Comparison of ENCODE assay signal across 31 cellular contexts in the genomic region with DNA sequence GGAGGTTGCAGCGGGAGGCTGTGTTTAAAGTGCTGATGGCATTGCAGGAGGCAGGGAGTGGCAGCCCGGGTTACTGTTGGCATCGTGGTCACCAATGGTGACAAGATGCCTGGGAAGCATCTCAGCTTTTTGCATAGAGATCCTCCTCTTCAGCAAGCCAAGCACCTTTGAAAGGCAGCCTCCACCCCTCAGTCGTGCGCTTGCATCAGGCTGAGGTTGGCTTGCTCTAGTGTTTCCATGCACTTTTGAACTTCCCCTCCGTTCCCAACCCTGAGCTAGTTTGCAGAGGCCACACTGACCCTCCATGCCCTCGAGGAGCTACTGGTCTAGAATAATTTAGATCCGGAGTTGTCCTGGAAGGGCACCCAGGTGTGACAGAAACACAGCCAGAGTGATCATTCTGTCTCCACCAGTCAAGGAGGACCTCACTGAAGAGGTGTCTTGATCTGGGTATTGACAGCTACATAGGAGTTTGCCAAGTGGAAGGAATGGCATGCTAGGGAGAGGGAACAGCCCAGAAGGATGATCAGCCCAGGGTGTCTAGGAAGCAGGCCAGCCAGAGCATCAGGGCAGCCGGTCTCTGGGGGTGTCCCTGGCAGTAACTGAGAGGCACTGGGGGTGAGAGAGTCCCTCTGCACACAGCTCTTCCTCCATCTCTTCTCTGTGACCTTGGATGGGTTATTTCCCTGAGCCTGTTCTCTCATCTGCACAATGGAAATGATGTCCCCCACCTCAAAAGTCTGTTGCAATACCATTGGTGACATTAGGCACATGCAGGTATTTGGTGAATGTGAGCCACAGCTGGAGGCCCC. TPM values are rescaled to one million over a fixed set of nuclear protein-coding genes. Genes with fewer than 3 reads are reported as not detected.
DNase-seq lines count a peak whose midpoint lies in the region; ATAC-seq and TF ChIP-seq lines count a peak whose summit lies in the region.
"Had no signal": no experiment of that assay in that cellular context is flagged by ENCODE, and none has a peak within 500 bp of the region (broad histone marks: within the 10 kb centered on the region; RNA-seq: fewer than 3 reads in every experiment).

No MANE protein-coding gene starts in this region.

- POLR2A ChIA-PET in HCT116 (lab: Charles Lee): interaction anchor here (0.6 to 1.3 kb wide), 2 partner anchors 26 to 271 kb away, joined by 3 to 5 read pairs; no protein-coding TSS in a partner anchor
- POLR2A ChIA-PET in activated CD8-positive, alpha-beta T cell treated with anti-CD3 and anti-CD28 coated beads, Interleukin-2, amount 10 ng/mL, durations not matched to agents 7 days and 5 days (lab: Charles Lee): no interaction called here

- no peaks in the 10 kb centered on the region for H3K9me2 ChIP-seq in HCT116 (ENCODE audit: insufficient read depth)

- no peak overlapping the region for H3K4me3 ChIP-seq in HCT116 (replicated peaks in 1 of 2; ENCODE audit: low read depth in 1 of 2, low read length in 2 of 2)
- no peak overlapping the region for H3K4me3 ChIP-seq in RWPE2 (ENCODE audit: severe bottlenecking)
- H3K4me3 ChIP-seq: breast epithelium, gastroesophageal sphincter, GM23248, lung, MG63, ovary, skin epidermis, suprapubic skin, upper lobe of left lung had no signal

- CTCF ChIA-PET in HCT116 (lab: Charles Lee): no interaction called here
- CTCF ChIA-PET in activated CD8-positive, alpha-beta T cell treated with anti-CD3 and anti-CD28 coated beads, Interleukin-2, amount 10 ng/mL, durations not matched to agents 7 days and 5 days (lab: Charles Lee): no interaction called here

- H3K27me3 ChIP-seq in HCT116 (ENCODE audit: insufficient read depth, low read length): peaks cover 28% of the 10 kb centered on the region; the same call in 1 of the 2 replicates
- no peaks in the 10 kb centered on the region for H3K27me3 ChIP-seq in RWPE2 (ENCODE audit: insufficient read depth, poor library complexity, severe bottlenecking)
- H3K27me3 ChIP-seq: breast epithelium, MG63, ovary, suprapubic skin, upper lobe of left lung had no signal

- H3K9me3 Mint-ChIP-seq in activated CD8-positive, alpha-beta T cell treated with anti-CD3 and anti-CD28 coated beads, Interleukin-2, amount 10 ng/mL, durations not matched to agents 7 days and 5 days (ENCODE audit: insufficient read depth): no peaks in the 10 kb centered on the region
- H3K9me3 Mint-ChIP-seq: activated naive CD8-positive, alpha-beta T cell treated with anti-CD3 and anti-CD28 coated beads for 36 hours; CD8-positive, alpha-beta memory T cell had no signal

- TF ChIP-seq CTCF in HCT116 (IDR thresholded peaks at IDR 0.05 in 2 of 3, conservative IDR thresholded peaks at IDR 0.05 in 1 of 3; ENCODE audit: borderline replicate concordance in 1 of 3, insufficient read depth in 1 of 3, low read depth in 2 of 3, low read length in 2 of 3) (no peak), RWPE2 (IDR thresholded peaks at IDR 0.05; ENCODE audit: poor library complexity, severe bottlenecking) (no peak), GM10266 (IDR thresholded peaks at IDR 0.05; ENCODE audit: control insufficient read depth, insufficient read depth, low read depth, missing control alignments) (no peak)

- no peaks in the 10 kb centered on the region for H4K20me1 ChIP-seq in HCT116 (ENCODE audit: insufficient read depth)

- peaks cover 17 to 23% of the 10 kb centered on the region in 2 experiments for H3K4me1 ChIP-seq in HCT116 (ENCODE audit: control insufficient read depth in 1 of 2, insufficient read depth in 2 of 2, low read length in 2 of 2)
- peaks cover 3% of the 10 kb centered on the region for H3K4me1 ChIP-seq in RWPE2 (ENCODE audit: insufficient read depth, poor library complexity, severe bottlenecking)
- H3K4me1 ChIP-seq: breast epithelium, gastroesophageal sphincter, suprapubic skin had no signal

- H3K36me3 Mint-ChIP-seq in activated CD8-positive, alpha-beta T cell treated with anti-CD3 and anti-CD28 coated beads, Interleukin-2, amount 10 ng/mL, durations not matched to agents 7 days and 5 days (ENCODE audit: low read depth): no peaks in the 10 kb centered on the region
- H3K36me3 Mint-ChIP-seq: activated naive CD8-positive, alpha-beta T cell treated with anti-CD3 and anti-CD28 coated beads for 36 hours; CD8-positive, alpha-beta memory T cell had no signal

- H3K4me1 Mint-ChIP-seq in activated CD8-positive, alpha-beta T cell treated with anti-CD3 and anti-CD28 coated beads, Interleukin-2, amount 10 ng/mL, durations not matched to agents 7 days and 5 days (ENCODE audit: low read depth): no peaks in the 10 kb centered on the region
- H3K4me1 Mint-ChIP-seq: activated naive CD8-positive, alpha-beta T cell treated with anti-CD3 and anti-CD28 coated beads for 36 hours; CD8-positive, alpha-beta memory T cell; nephron had no signal

- peaks cover 27% of the 10 kb centered on the region for H3K27me3 Mint-ChIP-seq in activated CD8-positive, alpha-beta T cell treated with anti-CD3 and anti-CD28 coated beads, Interleukin-2, amount 10 ng/mL, durations not matched to agents 7 days and 5 days (ENCODE audit: low read depth)

- H3K36me3 ChIP-seq in HCT116 (ENCODE audit: control insufficient read depth in 1 of 2, insufficient read depth in 2 of 2, low read length in 2 of 2) (no peaks in the 10 kb centered on the region), RWPE2 (ENCODE audit: low read depth) (no peaks in the 10 kb centered on the region)
- H3K36me3 ChIP-seq: breast epithelium, gastroesophageal sphincter, MG63, ovary, suprapubic skin, upper lobe of left lung had no signal

- peak; percentile 56 for DNase-seq in ELF-1 (ENCODE audit: low read depth, low spot score)
- DNase-seq in HCT116 (ENCODE audit: low read depth, low spot score): no peak
- DNase-seq in RWPE2 (ENCODE audit: low spot score): peak; percentile 32
- DNase-seq in islet precursor cell: peak; percentile 53
- DNase-seq in NCI-H748 treated with DMSO at 0.1 percent for 48 hours (lab: John Stamatoyannopoulos, UW): no peak
- DNase-seq in GM10266 (ENCODE audit: extremely low spot score): no peak
- no peak for DNase-seq in activated CD8-positive, alpha-beta T cell treated with anti-CD3 and anti-CD28 coated beads, Interleukin-2, amount 10 ng/mL, durations not matched to agents 7 days and 5 days
- DNase-seq: activated CD4-positive, alpha-beta T cell treated with anti-CD3 and anti-CD28 coated beads for 4 hours; activated naive CD8-positive, alpha-beta T cell treated with anti-CD3 and anti-CD28 coated beads for 36 hours; CD8-positive, alpha-beta memory T cell; NCI-H1436 treated with DMSO at 0.1 percent for 48 hours; NCI-H446; NCI-H82; ovary; stimulated activated naive CD4-positive, alpha-beta T cell had no signal

- H2AFZ ChIP-seq in HCT116 (ENCODE audit: low read depth, low read length, poor library complexity, severe bottlenecking): no peak overlapping the region
- H2AFZ ChIP-seq: GM23248 had no signal

- TF ChIP-seq POLR2A in HCT116 (IDR thresholded peaks at IDR 0.05; ENCODE audit: borderline replicate concordance, extremely low read depth, insufficient read depth, insufficient read length): no peak

- TF ChIP-seq RAD21 in HCT116 (IDR thresholded peaks at IDR 0.05; ENCODE audit: low read depth): no peak

- peak overlapping the region; percentile 86 for H3K4me2 ChIP-seq in HCT116 (ENCODE audit: low read length)
- H3K4me2 ChIP-seq: KMS-11 had no signal

- H3K27ac Mint-ChIP-seq in activated CD8-positive, alpha-beta T cell treated with anti-CD3 and anti-CD28 coated beads, Interleukin-2, amount 10 ng/mL, durations not matched to agents 7 days and 5 days: no peak overlapping the region
- H3K27ac Mint-ChIP-seq: activated naive CD8-positive, alpha-beta T cell treated with anti-CD3 and anti-CD28 coated beads for 36 hours; nephron had no signal

- H3K9me3 ChIP-seq in HCT116 (ENCODE audit: control insufficient read depth in 1 of 2, insufficient read depth in 1 of 2, low read depth in 1 of 2, low read length in 2 of 2): no peaks in the 10 kb centered on the region
- no peaks in the 10 kb centered on the region for H3K9me3 ChIP-seq in RWPE2 (ENCODE audit: severe bottlenecking)
- H3K9me3 ChIP-seq: breast epithelium, gastroesophageal sphincter, MG63, ovary, suprapubic skin, upper lobe of left lung had no signal

- intact Hi-C loops in HCT116 (cut with micrococcal nuclease): no loop called here

- H3K9ac ChIP-seq in HCT116 (ENCODE audit: low read length): no peak overlapping the region
- H3K9ac ChIP-seq: GM23248, KMS-11 had no signal

- H3K79me2 ChIP-seq in HCT116 (ENCODE audit: insufficient read depth, low read length): no peaks in the 10 kb centered on the region

- H3K4me3 Mint-ChIP-seq in activated CD8-positive, alpha-beta T cell treated with anti-CD3 and anti-CD28 coated beads, Interleukin-2, amount 10 ng/mL, durations not matched to agents 7 days and 5 days: no peak overlapping the region
- H3K4me3 Mint-ChIP-seq: activated naive CD8-positive, alpha-beta T cell treated with anti-CD3 and anti-CD28 coated beads for 36 hours; CD8-positive, alpha-beta memory T cell; nephron had no signal

- no peak for ATAC-seq in HCT116
- no peak for ATAC-seq in RWPE2 (ENCODE audit: low read depth)
- no peak for ATAC-seq in HG02973 (IDR thresholded peaks at IDR 0.05; ENCODE audit: unreplicated experiment)
- no peak for ATAC-seq in activated CD8-positive, alpha-beta T cell treated with anti-CD3 and anti-CD28 coated beads, Interleukin-2, amount 10 ng/mL, durations not matched to agents 7 days and 5 days
- ATAC-seq: gastroesophageal sphincter had no signal

- RAD21 ChIA-PET in HCT116 (lab: Charles Lee; ENCODE audit: low non-redundant PET in 1 of 2, low total read pairs in 2 of 2, uncharacterized antibody in 2 of 2, unreplicated experiment in 2 of 2): no interaction called here

- no peak overlapping the region for H3K27ac ChIP-seq in HCT116 (ENCODE audit: low read depth, low read length)
- no peak overlapping the region for H3K27ac ChIP-seq in RWPE2 (ENCODE audit: poor library complexity, severe bottlenecking)
- H3K27ac ChIP-seq: breast epithelium, gastroesophageal sphincter, GM23248, HL-60, KMS-11, ovary, skin epidermis, suprapubic skin, upper lobe of left lung, VCaP had no signal

- BruUV-seq in HCT116 (replicated peaks; lab: Mats Ljungman, UMichigan): no TSS peak

TF ChIP-seq in HCT116, 20 proteins besides CTCF, POLR2A, EP300 and RAD21:
- TF ChIP-seq, protein P1, sequence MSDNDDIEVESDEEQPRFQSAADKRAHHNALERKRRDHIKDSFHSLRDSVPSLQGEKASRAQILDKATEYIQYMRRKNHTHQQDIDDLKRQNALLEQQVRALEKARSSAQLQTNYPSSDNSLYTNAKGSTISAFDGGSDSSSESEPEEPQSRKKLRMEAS (IDR thresholded peaks at IDR 0.05): no peak
- TF ChIP-seq ELF1 (IDR thresholded peaks at IDR 0.05; ENCODE audit: borderline replicate concordance, low read depth): no peak
TF ChIP-seq in HCT116: peak in this region for 0.

RNA-seq across cellular contexts. Expression of a gene that starts 7.7 kb away (rescaled TPM):
- 0.61 TPM for total RNA-seq in HCT116 (2021; ENCODE audit: unreplicated experiment)
- polyA plus RNA-seq in HCT116 (2012): 1.2 and 1.8 TPM in 2 replicates
- not detected for total RNA-seq in activated CD8-positive, alpha-beta T cell treated with anti-CD3 and anti-CD28 coated beads, Interleukin-2, amount 10 ng/mL, durations not matched to agents 7 days and 5 days
- total RNA-seq: activated naive CD8-positive, alpha-beta T cell treated with anti-CD3 and anti-CD28 coated beads for 36 hours; CD8-positive, alpha-beta memory T cell; G401 had no signal
- polyA plus RNA-seq: AG04450, BJ had no signal

Comparison
In these comparisons a context has a peak if more than half of its experiments do, and no peak if none do; other contexts are left out.
1. DNase-seq: peak in ELF-1 (single experiment), RWPE2 (single experiment) and islet precursor cell (single experiment); none in HCT116 (single experiment), NCI-H748 treated with DMSO at 0.1 percent for 48 hours (single experiment), GM10266 (single experiment) and activated CD8-positive, alpha-beta T cell treated with anti-CD3 and anti-CD28 coated beads, Interleukin-2, amount 10 ng/mL, durations not matched to agents 7 days and 5 days (single experiment).